Comparison of ENCODE assay signal across 12 cellular contexts in the genomic region with DNA sequence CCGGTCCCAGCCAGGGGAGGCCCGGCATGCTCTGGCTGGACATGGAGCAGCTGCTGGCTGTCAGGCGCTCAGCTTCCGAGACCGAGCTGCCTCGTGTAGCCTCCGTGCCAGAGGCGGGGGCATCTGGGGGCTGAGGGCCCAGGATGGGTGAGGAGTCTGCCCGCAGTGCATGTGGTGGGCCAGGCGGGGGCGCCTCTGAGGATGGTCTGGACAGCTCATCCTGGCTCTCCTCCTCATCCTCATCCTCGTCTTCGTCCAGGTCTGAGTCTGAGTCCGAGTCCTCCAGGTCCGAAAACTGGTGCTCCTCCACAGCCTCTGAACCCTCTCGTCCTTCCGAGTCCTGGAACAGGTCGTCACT. TPM values are rescaled to one million over a fixed set of nuclear protein-coding genes. Genes with fewer than 3 reads are reported as not detected.
DNase-seq lines count a peak whose midpoint lies in the region; ATAC-seq and TF ChIP-seq lines count a peak whose summit lies in the region.
"Had no signal": no experiment of that assay in that cellular context is flagged by ENCODE, and none has a peak within 500 bp of the region (broad histone marks: within the 10 kb centered on the region; RNA-seq: fewer than 3 reads in every experiment).

No MANE protein-coding gene starts in this region.

- peaks cover 14% of the 10 kb centered on the region for H3K4me1 Mint-ChIP-seq in activated naive CD8-positive, alpha-beta T cell treated with anti-CD3 and anti-CD28 coated beads, Interleukin-2, amount 50 U/mL, for 24 hours
- H3K4me1 Mint-ChIP-seq: central memory CD8-positive, alpha-beta T cell had no signal

- TF ChIP-seq RAD21 in SK-N-SH (IDR thresholded peaks at IDR 0.05; ENCODE audit: low read length), result no peak

- H3K27ac ChIP-seq in SK-N-SH (ENCODE audit: low read depth in 2 of 2, low read length in 1 of 2) (peak overlapping the region in 1 of 2 experiments; percentile 61; a peak in 2 of 4 replicates), lower lobe of right lung (no peak overlapping the region), gastroesophageal sphincter (no peak overlapping the region)

- no peaks in the 10 kb centered on the region for H3K9me3 ChIP-seq in SK-N-SH
- no peaks in the 10 kb centered on the region for H3K9me3 ChIP-seq in lower lobe of right lung
- H3K9me3 ChIP-seq in gastroesophageal sphincter, result no peaks in the 10 kb centered on the region

- H3K36me3 ChIP-seq in SK-N-SH (replicated peaks in 1 of 2; ENCODE audit: control insufficient read depth in 1 of 2, insufficient read depth in 2 of 2, low read length in 1 of 2), result no peaks in the 10 kb centered on the region
- no peaks in the 10 kb centered on the region for H3K36me3 ChIP-seq in lower lobe of right lung
- H3K36me3 ChIP-seq in gastroesophageal sphincter, result peaks cover 0 to 17% of the 10 kb centered on the region in 2 donors

- ATAC-seq in SK-N-SH treated with all-trans-retinoic acid at 6 μM for 48 hours (no peak), lower lobe of right lung (no peak), gastroesophageal sphincter (no peak), GM21360 (IDR thresholded peaks at IDR 0.05; ENCODE audit: unreplicated experiment) (no peak)
- ATAC-seq in activated naive CD8-positive, alpha-beta T cell treated with anti-CD3 and anti-CD28 coated beads, Interleukin-2, amount 50 U/mL, for 24 hours, result no peak
- ATAC-seq: activated CD4-positive, CD25-positive, alpha-beta regulatory T cell treated with anti-CD3 and anti-CD28 coated beads, Interleukin-2, amount 50 U/mL, for 24 hours had no signal

- no peaks in the 10 kb centered on the region for H3K79me2 ChIP-seq in SK-N-SH (ENCODE audit: insufficient read depth)

- TF ChIP-seq CTCF in SK-N-SH (IDR thresholded peaks at IDR 0.05), result peak; percentile 53
- TF ChIP-seq CTCF in GM13976 (IDR thresholded peaks at IDR 0.05; ENCODE audit: borderline replicate concordance, control extremely low read depth, extremely low read depth, insufficient read depth, missing control alignments), result peak; percentile 34
- TF ChIP-seq CTCF in lower lobe of right lung (IDR thresholded peaks at IDR 0.05), result peak; percentile 8
- TF ChIP-seq CTCF in gastroesophageal sphincter (IDR thresholded peaks at IDR 0.05), result no peak

- H3K27ac Mint-ChIP-seq in activated naive CD8-positive, alpha-beta T cell treated with anti-CD3 and anti-CD28 coated beads, Interleukin-2, amount 50 U/mL, for 24 hours, result no peak overlapping the region

- TF ChIP-seq POLR2A in gastroesophageal sphincter (IDR thresholded peaks at IDR 0.05), result no peak

- H3K9me2 ChIP-seq in SK-N-SH, result no peaks in the 10 kb centered on the region

- no peak overlapping the region for H3K4me2 ChIP-seq in SK-N-SH

- H4K20me1 ChIP-seq in SK-N-SH (ENCODE audit: insufficient read depth), result no peaks in the 10 kb centered on the region

- no peaks in the 10 kb centered on the region for H3K27me3 Mint-ChIP-seq in activated naive CD8-positive, alpha-beta T cell treated with anti-CD3 and anti-CD28 coated beads, Interleukin-2, amount 50 U/mL, for 24 hours
- H3K27me3 Mint-ChIP-seq: central memory CD8-positive, alpha-beta T cell had no signal

- TF ChIP-seq EP300 in SK-N-SH (IDR thresholded peaks at IDR 0.05; ENCODE audit: borderline replicate concordance in 1 of 2, low read depth in 1 of 2, low read length in 1 of 2) (no peak), gastroesophageal sphincter (IDR thresholded peaks at IDR 0.05) (no peak)

- H3K4me3 ChIP-seq in SK-N-SH (ENCODE audit: low read depth in 2 of 2, low read length in 1 of 2) (no peak overlapping the region), lower lobe of right lung (no peak overlapping the region), gastroesophageal sphincter (no peak overlapping the region)

- in situ Hi-C loops in GM13976 (cut with MboI; ENCODE audit: low sequenced_read_pairs, unreplicated experiment), result no loop called here

- 95% methylated on average over 4 of the region's 18 CpGs for WGBS in SK-N-SH (ENCODE audit: low lambda C conversion rate)
- no CpG with 5 or more reads among the region's 18 CpGs for WGBS in gastroesophageal sphincter (ENCODE audit: low coverage in 1 of 2), 2 donors

- no peak overlapping the region for H3K9ac ChIP-seq in SK-N-SH

- POLR2A ChIA-PET in SK-N-SH (lab: Yijun Ruan, JAX), result no interaction called here

- peak; percentile 63 for DNase-seq in SK-N-SH
- DNase-seq in GM13976 (ENCODE audit: low spot score), result peak; percentile 56
- DNase-seq in activated naive CD8-positive, alpha-beta T cell treated with anti-CD3 and anti-CD28 coated beads, Interleukin-2, amount 50 U/mL, for 24 hours, result peak; percentile 42
- DNase-seq in lower lobe of right lung, result no peak
- DNase-seq in NCI-H128 (lab: John Stamatoyannopoulos, UW; ENCODE audit: unreplicated experiment), result no peak
- DNase-seq: ACHN, NCI-H526 had no signal

- H3K4me1 ChIP-seq in SK-N-SH (ENCODE audit: control insufficient read depth in 1 of 2, insufficient read depth in 2 of 2, low read depth in 1 of 2, low read length in 1 of 2), result peaks cover 4 to 48% of the 10 kb centered on the region in 2 experiments; a peak in 3 of 4 replicates
- H3K4me1 ChIP-seq in lower lobe of right lung, result peaks cover 31% of the 10 kb centered on the region
- H3K4me1 ChIP-seq in gastroesophageal sphincter, result peaks cover 0 to 25% (median 7%) of the 10 kb centered on the region in 3 donors

- no peak overlapping the region for H2AFZ ChIP-seq in SK-N-SH (ENCODE audit: low read depth)

- CTCF ChIA-PET in SK-N-SH (lab: Yijun Ruan, JAX), result interaction anchor here (0.6 to 1.9 kb wide), 10 partner anchors 12 to 443 kb away, joined by 3 to 7 read pairs (median 4); partner anchors contain the start of genes EDN2 and FOXO6

- intact Hi-C loops in lower lobe of right lung (cut with DNase I), result no loop called here

- H3F3A ChIP-seq in SK-N-SH (replicated peaks; ENCODE audit: insufficient read depth), result no peaks in the 10 kb centered on the region

- H3K27me3 ChIP-seq in SK-N-SH (ENCODE audit: insufficient read depth) (no peaks in the 10 kb centered on the region), lower lobe of right lung (ENCODE audit: low read depth) (no peaks in the 10 kb centered on the region), gastroesophageal sphincter (no peaks in the 10 kb centered on the region)

- no peak overlapping the region for H3K4me3 Mint-ChIP-seq in activated naive CD8-positive, alpha-beta T cell treated with anti-CD3 and anti-CD28 coated beads, Interleukin-2, amount 50 U/mL, for 24 hours
- H3K4me3 Mint-ChIP-seq: central memory CD8-positive, alpha-beta T cell had no signal

- no peaks in the 10 kb centered on the region for H3K9me3 Mint-ChIP-seq in activated naive CD8-positive, alpha-beta T cell treated with anti-CD3 and anti-CD28 coated beads, Interleukin-2, amount 50 U/mL, for 24 hours
- H3K9me3 Mint-ChIP-seq: central memory CD8-positive, alpha-beta T cell had no signal

- peaks cover 41% of the 10 kb centered on the region for H3K36me3 Mint-ChIP-seq in activated naive CD8-positive, alpha-beta T cell treated with anti-CD3 and anti-CD28 coated beads, Interleukin-2, amount 50 U/mL, for 24 hours (ENCODE audit: low read depth)

TF ChIP-seq in SK-N-SH, 30 proteins besides CTCF, POLR2A, EP300 and RAD21 (continues in another document):
- no peak for TF ChIP-seq TEAD4 (IDR thresholded peaks at IDR 0.05; ENCODE audit: borderline replicate concordance, insufficient read depth)
- no peak for TF ChIP-seq PBX3 (IDR thresholded peaks at IDR 0.05)
- no peak for TF ChIP-seq MEF2A (IDR thresholded peaks at IDR 0.05; ENCODE audit: borderline replicate concordance, low read depth)
- TF ChIP-seq MXI1 (IDR thresholded peaks at IDR 0.05; ENCODE audit: low read depth, low read length), result no peak
- TF ChIP-seq, protein P1, sequence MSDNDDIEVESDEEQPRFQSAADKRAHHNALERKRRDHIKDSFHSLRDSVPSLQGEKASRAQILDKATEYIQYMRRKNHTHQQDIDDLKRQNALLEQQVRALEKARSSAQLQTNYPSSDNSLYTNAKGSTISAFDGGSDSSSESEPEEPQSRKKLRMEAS (IDR thresholded peaks at IDR 0.05; ENCODE audit: low read depth), result no peak

TF ChIP-seq in SK-N-SH treated with all-trans-retinoic acid at 6 μM for 48 hours, 23 proteins besides CTCF, POLR2A, EP300 and RAD21 (continues in another document):
- no peak for TF ChIP-seq TOX (CRISPR knock-in tag; IDR thresholded peaks at IDR 0.05; ENCODE audit: borderline replicate concordance)
- TF ChIP-seq RARB (CRISPR knock-in tag; IDR thresholded peaks at IDR 0.05), result no peak
- no peak for TF ChIP-seq ZNF565 (CRISPR knock-in tag; conservative IDR thresholded peaks at IDR 0.05; ENCODE audit: low read depth)
- no peak for TF ChIP-seq CSRNP3 (CRISPR knock-in tag; IDR thresholded peaks at IDR 0.05)
- TF ChIP-seq, protein P2, sequence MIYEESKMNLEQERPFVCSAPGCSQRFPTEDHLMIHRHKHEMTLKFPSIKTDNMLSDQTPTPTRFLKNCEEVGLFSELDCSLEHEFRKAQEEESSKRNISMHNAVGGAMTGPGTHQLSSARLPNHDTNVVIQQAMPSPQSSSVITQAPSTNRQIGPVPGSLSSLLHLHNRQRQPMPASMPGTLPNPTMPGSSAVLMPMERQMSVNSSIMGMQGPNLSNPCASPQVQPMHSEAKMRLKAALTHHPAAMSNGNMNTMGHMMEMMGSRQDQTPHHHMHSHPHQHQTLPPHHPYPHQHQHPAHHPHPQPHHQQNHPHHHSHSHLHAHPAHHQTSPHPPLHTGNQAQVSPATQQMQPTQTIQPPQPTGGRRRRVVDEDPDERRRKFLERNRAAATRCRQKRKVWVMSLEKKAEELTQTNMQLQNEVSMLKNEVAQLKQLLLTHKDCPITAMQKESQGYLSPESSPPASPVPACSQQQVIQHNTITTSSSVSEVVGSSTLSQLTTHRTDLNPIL (CRISPR knock-in tag; IDR thresholded peaks at IDR 0.05; ENCODE audit: low read depth), result no peak
- no peak for TF ChIP-seq SNAI2 (CRISPR knock-in tag; IDR thresholded peaks at IDR 0.05)
- no peak for TF ChIP-seq ZFP3 (CRISPR knock-in tag; IDR thresholded peaks at IDR 0.05)
- no peak for TF ChIP-seq ZFP30 (CRISPR knock-in tag; IDR thresholded peaks at IDR 0.05)
- TF ChIP-seq ZNF8 (CRISPR knock-in tag; IDR thresholded peaks at IDR 0.05), result no peak

RNA-seq across cellular contexts. Expression of gene EDN2, which starts 28.9 kb away (rescaled TPM):
- 0.97 and 1.7 TPM in 2 replicates for polyA plus RNA-seq in SK-N-SH (2012; rRNA removed)
- 0.77 and 0.84 TPM in 2 replicates for polyA plus RNA-seq in SK-N-SH (2012; cell fraction: cytosol; rRNA removed)
- polyA plus RNA-seq in SK-N-SH (2012; cell fraction: nucleus; rRNA removed), result 0.75 and 1.2 TPM in 2 replicates
- 2.1 TPM for total RNA-seq in lower lobe of right lung
- 1 to 10 TPM in 1 of 4 donors, under 1 TPM in 1, not detected in 2; 0.50 to 1.1 TPM for total RNA-seq in gastroesophageal sphincter

Comparison
In these comparisons a context has a peak if more than half of its experiments do, and no peak if none do; other contexts are left out.
1. DNase-seq: peak in SK-N-SH (single experiment), GM13976 (single experiment) and activated naive CD8-positive, alpha-beta T cell treated with anti-CD3 and anti-CD28 coated beads, Interleukin-2, amount 50 U/mL, for 24 hours (single experiment); none in lower lobe of right lung (single experiment) and NCI-H128 (single experiment).
2. CTCF ChIP-seq: peak in SK-N-SH (single experiment), GM13976 (single experiment) and lower lobe of right lung (single experiment); none in gastroesophageal sphincter (0 of 4).